ENCODE assay signal across 14 cellular contexts in genomic region chr5:132754111-132754510, GRCh38. TPM values are rescaled to one million over a fixed set of nuclear protein-coding genes. Genes with fewer than 3 reads are reported as not detected.
"Had no signal": no experiment of that assay in that cellular context is flagged by ENCODE, and none has a peak within 500 bp of the region (broad histone marks: within the 10 kb centered on the region; RNA-seq: fewer than 3 reads in every experiment).

No MANE protein-coding gene starts in this region.

- H3K4me1 ChIP-seq: body of pancreas had no signal

- H3K4me3 ChIP-seq: body of pancreas, thoracic aorta had no signal

- DNase-seq: kidney; left ventricle myocardium superior; nephron progenitor cell; stimulated activated CD4-positive, alpha-beta T cell treated with anti-CD3 and anti-CD28 coated beads, Interleukin-12 subunit alpha, Interleukin-12 subunit beta, amount 100 ng/mL, for 4 hours; stimulated activated CD4-positive, alpha-beta T cell treated with anti-CD3 and anti-CD28 coated beads, Interleukin-2, amount 100 ng/mL, for 48 hours had no signal

- H3K27ac Mint-ChIP-seq: nephron progenitor cell had no signal

- H3K27ac ChIP-seq: body of pancreas, thoracic aorta had no signal

- H3K27me3 Mint-ChIP-seq: activated naive CD4-positive, alpha-beta T cell treated with anti-CD3 and anti-CD28 coated beads, Interleukin-2, amount 50 U/mL, for 24 hours; central memory CD8-positive, alpha-beta T cell; stimulated activated naive CD8-positive, alpha-beta T cell treated with anti-CD3 and anti-CD28 coated beads, Interleukin-15, Interleukin-2, amounts not matched to agents 100 ng/mL and 50 ng/mL, for 24 hours had no signal

- H3K9me3 Mint-ChIP-seq: activated naive CD4-positive, alpha-beta T cell treated with anti-CD3 and anti-CD28 coated beads, Interleukin-2, amount 50 U/mL, for 24 hours; activated T-helper 2 cell treated with anti-CD3 and anti-CD28 coated beads, Interferon-gamma antibody, Interleukin-2, Interleukin-4, amounts not matched to agents 10 μg/mL and 5 μg/mL and 100 μg/mL, durations not matched to agents 14 hours and 24 hours and 36 hours; central memory CD8-positive, alpha-beta T cell; nephron progenitor cell; stimulated activated naive CD8-positive, alpha-beta T cell treated with anti-CD3 and anti-CD28 coated beads, Interleukin-15, Interleukin-2, amounts not matched to agents 100 ng/mL and 50 ng/mL, for 24 hours had no signal

- H3K9me3 ChIP-seq: body of pancreas, thoracic aorta had no signal

- H3K4me3 Mint-ChIP-seq: activated naive CD4-positive, alpha-beta T cell treated with anti-CD3 and anti-CD28 coated beads, Interleukin-2, amount 50 U/mL, for 24 hours; central memory CD8-positive, alpha-beta T cell; nephron progenitor cell; stimulated activated naive CD8-positive, alpha-beta T cell treated with anti-CD3 and anti-CD28 coated beads, Interleukin-15, Interleukin-2, amounts not matched to agents 100 ng/mL and 50 ng/mL, for 24 hours had no signal

- ATAC-seq: body of pancreas had no signal

- H3K27me3 ChIP-seq: body of pancreas had no signal

RNA-seq across cellular contexts. Expression of gene CCNI2, which starts 6.9 kb away (rescaled TPM):
- total RNA-seq: mesenteric fat pad, osteocyte, pulmonary artery endothelial cell, thoracic aorta had no signal

RNA-seq across cellular contexts. Expression of gene SOWAHA, which starts 59.0 kb away (rescaled TPM):
- total RNA-seq: mesenteric fat pad, osteocyte, pulmonary artery endothelial cell had no signal
